In genomic region chr10:73908853-73909611, GRCh38 we compare ENCODE assay signal across 8 cellular contexts. TPM values are rescaled to one million over a fixed set of nuclear protein-coding genes. Genes with fewer than 3 reads are reported as not detected.
DNase-seq lines count a peak whose midpoint lies in the region; ATAC-seq, FAIRE-seq and TF ChIP-seq lines count a peak whose summit lies in the region.

No MANE protein-coding gene starts in this region.

- peak; percentile 57 for ATAC-seq in GM19023 (IDR thresholded peaks at IDR 0.05; ENCODE audit: unreplicated experiment)

- TF ChIP-seq CTCF in A673 (conservative IDR thresholded peaks at IDR 0.05; ENCODE audit: low read depth, low read length) (no peak), Loucy (conservative IDR thresholded peaks at IDR 0.05; ENCODE audit: low read length) (no peak), H1 (IDR thresholded peaks at IDR 0.05; ENCODE audit: control extremely low read depth in 1 of 3, insufficient read depth in 1 of 3, low read depth in 1 of 3, low read length in 3 of 3) (no peak)

- H3K9me3 ChIP-seq in A673 (ENCODE audit: low read depth, low read length, poor library complexity, severe bottlenecking), result no peaks in the 10 kb centered on the region
- no peaks in the 10 kb centered on the region for H3K9me3 ChIP-seq in Loucy (ENCODE audit: insufficient read depth, low read depth, low read length)
- H3K9me3 ChIP-seq in H1 (ENCODE audit: insufficient read depth in 2 of 2, low read depth in 1 of 2, low read length in 1 of 2), result no peaks in the 10 kb centered on the region
- peaks cover 2% of the 10 kb centered on the region for H3K9me3 ChIP-seq in trophoblast cell (ENCODE audit: insufficient read depth, low read depth, low read length)

- H3K27me3 ChIP-seq in A673 (replicated peaks; ENCODE audit: insufficient read depth, low read depth, low read length, poor library complexity), result no peaks in the 10 kb centered on the region
- H3K27me3 ChIP-seq in Loucy (ENCODE audit: insufficient read depth, low read length, poor library complexity, severe bottlenecking), result no peaks in the 10 kb centered on the region
- H3K27me3 ChIP-seq in H1 (replicated peaks in 1 of 4; ENCODE audit: control insufficient read depth in 3 of 4, extremely low read depth in 1 of 4, insufficient read depth in 3 of 4, low read length in 3 of 4), result peaks cover 3 to 19% (median 12%) of the 10 kb centered on the region in 4 experiments; a peak in 6 of 7 replicates
- H3K27me3 ChIP-seq in trophoblast cell (ENCODE audit: insufficient read depth, low read length), result peaks cover 10% of the 10 kb centered on the region

- H3K4me2 ChIP-seq in Loucy (ENCODE audit: low read depth, low read length, poor library complexity, severe bottlenecking) (peak overlapping the region; percentile 99), H1 (ENCODE audit: insufficient read depth in 1 of 2, low read depth in 2 of 2, low read length in 2 of 2) (peak overlapping the region in 1 of 2 experiments; percentile 92; a peak in 1 of 4 replicates), trophoblast cell (ENCODE audit: low read length) (no peak overlapping the region)

- H2AK5ac ChIP-seq in H1 (ENCODE audit: low read depth, low read length) (peak overlapping the region; percentile 83; the same call in 1 of the 2 replicates), trophoblast cell (ENCODE audit: low read length) (no peak overlapping the region)

- H3K18ac ChIP-seq in H1 (ENCODE audit: extremely low read depth, low read length), result peak overlapping the region; percentile 0; the same call in 1 of the 2 replicates
- no peak overlapping the region for H3K18ac ChIP-seq in trophoblast cell (ENCODE audit: low read length)

- H4K12ac ChIP-seq in trophoblast cell (ENCODE audit: low read depth, low read length), result no peak overlapping the region

- H3K4me3 ChIP-seq in A673 (ENCODE audit: low read depth, low read length, poor library complexity, severe bottlenecking), result no peak overlapping the region
- H3K4me3 ChIP-seq in Loucy (ENCODE audit: low read length, poor library complexity, severe bottlenecking), result peak overlapping the region; percentile 82
- no peak overlapping the region for H3K4me3 ChIP-seq in H1 (ENCODE audit: extremely low read depth in 1 of 4, insufficient read depth in 2 of 4, low read depth in 3 of 4, low read length in 4 of 4)
- no peak overlapping the region for H3K4me3 ChIP-seq in trophoblast cell (ENCODE audit: low read depth, low read length)

- peaks cover 12% of the 10 kb centered on the region; the same call in 1 of the 2 replicates for H3K23me2 ChIP-seq in H1 (ENCODE audit: low read depth, low read length)

- H3K36me3 ChIP-seq in A673 (ENCODE audit: insufficient read depth, low read length, poor library complexity, severe bottlenecking) (no peaks in the 10 kb centered on the region), Loucy (ENCODE audit: insufficient read depth, low read length) (no peaks in the 10 kb centered on the region; the same call in 1 of the 2 replicates), H1 (ENCODE audit: control insufficient read depth in 2 of 4, insufficient read depth in 4 of 4, low read length in 3 of 4) (no peaks in the 10 kb centered on the region), trophoblast cell (ENCODE audit: control insufficient read depth in 1 of 2, insufficient read depth in 2 of 2, low read length in 2 of 2) (no peaks in the 10 kb centered on the region)

- CTCF ChIA-PET in A673 (lab: Charles Lee), result no interaction called here
- CTCF ChIA-PET in H1 (lab: Charles Lee; ENCODE audit: partially characterized antibody), result interaction anchor here (0.7 to 3.5 kb wide), 3 partner anchors 22 to 195 kb away, joined by 3 to 17 read pairs (median 11); no protein-coding TSS in a partner anchor

- H2BK5ac ChIP-seq in H1 (ENCODE audit: low read depth, low read length) (no peak overlapping the region; the same call in 1 of the 2 replicates), trophoblast cell (ENCODE audit: low read depth, low read length, poor library complexity) (no peak overlapping the region)

- H3K4ac ChIP-seq in H1 (replicated peaks; ENCODE audit: insufficient read length, low read depth, low read length) (no peak overlapping the region), trophoblast cell (ENCODE audit: low read depth, low read length) (no peak overlapping the region)

- POLR2A ChIA-PET in A673 (lab: Charles Lee; ENCODE audit: low non-redundant PET), result interaction anchor here (0.7 kb wide), 2 partner anchors 21 to 73 kb away, joined by 3 to 5 read pairs; no protein-coding TSS in a partner anchor
- POLR2A ChIA-PET in H1 (lab: Charles Lee; ENCODE audit: partially characterized antibody), result interaction anchor here (0.8 to 4.2 kb wide), 4 partner anchors 10 to 58 kb away, joined by 3 to 23 read pairs (median 4); no protein-coding TSS in a partner anchor

- 72% methylated on average over 9 of the region's 11 CpGs; no CpG with 5 or more reads in 1 of the 2 experiments for WGBS in H1 (ENCODE audit: extremely low coverage in 1 of 2, insufficient coverage in 1 of 2, insufficient read length in 1 of 2, insufficient replicate concordance in 2 of 2, low coverage in 1 of 2, low lambda C conversion rate in 2 of 2, missing lambda C conversion rate in 1 of 2), 2 experiments
- no CpG with 5 or more reads among the region's 11 CpGs for WGBS in trophoblast cell (ENCODE audit: extremely low coverage, insufficient coverage, insufficient read length)

- H3K79me2 ChIP-seq in Loucy (ENCODE audit: insufficient read depth, low read length) (peaks cover 26% of the 10 kb centered on the region), H1 (ENCODE audit: control insufficient read depth in 1 of 2, insufficient read depth in 2 of 2, low read length in 2 of 2) (no peaks in the 10 kb centered on the region), trophoblast cell (ENCODE audit: control insufficient read depth, insufficient read depth, low read length, poor library complexity) (no peaks in the 10 kb centered on the region)

- H4K91ac ChIP-seq in H1 (replicated peaks; ENCODE audit: insufficient read length, low read length), result no peak overlapping the region
- H4K91ac ChIP-seq in trophoblast cell (ENCODE audit: low read depth, low read length), result no peak overlapping the region

- H3F3A ChIP-seq in Loucy (ENCODE audit: low read depth), result no peaks in the 10 kb centered on the region

- no peak for TF ChIP-seq EP300 in H1 (IDR thresholded peaks at IDR 0.05; ENCODE audit: borderline replicate concordance in 1 of 2, low read depth in 2 of 2, low read length in 2 of 2)

- H3K4me1 ChIP-seq in A673 (ENCODE audit: insufficient read depth, low read length, poor library complexity, severe bottlenecking) (peaks cover 35% of the 10 kb centered on the region), Loucy (ENCODE audit: insufficient read depth, low read length, poor library complexity, severe bottlenecking) (peaks cover 36% of the 10 kb centered on the region), H1 (replicated peaks in 1 of 4; ENCODE audit: control insufficient read depth in 3 of 4, insufficient read depth in 4 of 4, low read length in 3 of 4) (peaks cover 15 to 30% (median 24%) of the 10 kb centered on the region in 4 experiments), trophoblast cell (ENCODE audit: control insufficient read depth in 1 of 2, insufficient read depth in 2 of 2, low read length in 2 of 2) (peaks cover 16 to 29% of the 10 kb centered on the region in 2 experiments)

- peak overlapping the region; percentile 59 for H2AFZ ChIP-seq in Loucy (ENCODE audit: low read length)
- H2AFZ ChIP-seq in H1 (ENCODE audit: low read length), result no peak overlapping the region
- no peak overlapping the region for H2AFZ ChIP-seq in trophoblast cell (ENCODE audit: insufficient read depth, low read length, poor library complexity)

- H2BK12ac ChIP-seq in H1 (ENCODE audit: low read depth, low read length) (peak overlapping the region; percentile 77; the same call in 1 of the 2 replicates), trophoblast cell (ENCODE audit: low read length) (peak overlapping the region; percentile 2)

- intact Hi-C loops in A673 (cut with micrococcal nuclease; ENCODE audit: unreplicated experiment), result no loop called here

- DNase-seq in A673 (ENCODE audit: low spot score), result peak; percentile 85
- peak; percentile 78 to 79 for DNase-seq in activated CD4-positive, alpha-beta T cell treated with anti-CD3 and anti-CD28 coated beads for 4 hours
- no peak for DNase-seq in H1 (ENCODE audit: low read depth in 1 of 2, low spot score in 2 of 2)
- peak; percentile 50 to 60 for DNase-seq in trophoblast cell
- DNase-seq in Ammon's horn (ENCODE audit: low spot score), result no peak
- DNase-seq in DMS114 treated with DMSO at 0.1 percent for 48 hours (lab: John Stamatoyannopoulos, UW; ENCODE audit: unreplicated experiment), result no peak

- no peak overlapping the region for H3K23ac ChIP-seq in H1 (ENCODE audit: insufficient read length)
- H3K23ac ChIP-seq in trophoblast cell (ENCODE audit: low read length), result no peak overlapping the region

- H4K20me1 ChIP-seq in Loucy (ENCODE audit: insufficient read depth, low read length, poor library complexity, severe bottlenecking) (peaks cover 8% of the 10 kb centered on the region), H1 (replicated peaks in 1 of 2; ENCODE audit: control insufficient read depth in 1 of 2, insufficient read depth in 2 of 2, low read length in 2 of 2) (no peaks in the 10 kb centered on the region)

- BruUV-seq in A673 (replicated peaks; lab: Mats Ljungman, UMichigan), result no TSS peak

- H3K14ac ChIP-seq in H1 (ENCODE audit: insufficient read length), result no peak overlapping the region
- no peak overlapping the region for H3K14ac ChIP-seq in trophoblast cell (ENCODE audit: low read length)

- H3K9me2 ChIP-seq in Loucy (replicated peaks; ENCODE audit: low read depth, low read length), result no peaks in the 10 kb centered on the region

- no peak overlapping the region for H4K5ac ChIP-seq in H1 (ENCODE audit: insufficient read length, low read depth, low read length)

- H3K9ac ChIP-seq in Loucy (ENCODE audit: low read depth, low read length, poor library complexity, severe bottlenecking) (peak overlapping the region; percentile 95), H1 (replicated peaks in 1 of 4; ENCODE audit: extremely low read depth in 1 of 4, low read depth in 3 of 4, low read length in 3 of 4) (no peak overlapping the region), trophoblast cell (ENCODE audit: low read length) (no peak overlapping the region)

- H4K8ac ChIP-seq in H1 (ENCODE audit: extremely low read depth, insufficient read depth, low read length) (no peak overlapping the region), trophoblast cell (ENCODE audit: low read depth, low read length) (no peak overlapping the region)

- H3K56ac ChIP-seq in H1 (replicated peaks; ENCODE audit: insufficient read length, low read depth, low read length), result no peak overlapping the region

- no peak for FAIRE-seq in H1 (lab: Jason Lieb, UNC)

- H3K79me1 ChIP-seq in H1 (ENCODE audit: low read depth, low read length), result no peaks in the 10 kb centered on the region; the same call in 1 of the 2 replicates
- H3K79me1 ChIP-seq in trophoblast cell (ENCODE audit: low read length), result peaks cover 19% of the 10 kb centered on the region

- H3K27ac ChIP-seq in A673 (ENCODE audit: low read depth, low read length, poor library complexity, severe bottlenecking), result peak overlapping the region; percentile 39
- H3K27ac ChIP-seq in H1 (ENCODE audit: low read depth, low read length), result no peak overlapping the region
- no peak overlapping the region for H3K27ac ChIP-seq in trophoblast cell (ENCODE audit: low read depth, low read length)

- peak overlapping the region; percentile 73; the same call in 1 of the 2 replicates for H2BK20ac ChIP-seq in H1 (ENCODE audit: low read length)

- no peak for TF ChIP-seq POLR2A in H1 (IDR thresholded peaks at IDR 0.05; ENCODE audit: control extremely low read depth in 1 of 2, low read depth in 2 of 2, low read length in 2 of 2)

- no peak for TF ChIP-seq RAD21 in H1 (IDR thresholded peaks at IDR 0.05 in 1 of 2, conservative IDR thresholded peaks at IDR 0.05 in 1 of 2; ENCODE audit: low read depth in 2 of 2, low read length in 2 of 2)

- H2BK15ac ChIP-seq in H1 (ENCODE audit: low read length), result peak overlapping the region; percentile 66; the same call in 1 of the 2 replicates

- no peak overlapping the region for H2BK120ac ChIP-seq in H1 (replicated peaks; ENCODE audit: low read depth, low read length)
- no peak overlapping the region for H2BK120ac ChIP-seq in trophoblast cell (ENCODE audit: insufficient read depth, low read length, poor library complexity)

RNA-seq across cellular contexts. Expression of gene PLAU, which starts 1.9 kb away (rescaled TPM):
- total RNA-seq in A673 (2021), result 6.9 and 8.3 TPM in 2 replicates
- total RNA-seq in H1 (2021; fragmentation: NEBNext Ultra II Directional; extraction: Animal tissue kit (Norgen Biotek cat#: 25700)), result 23.8 and 26.1 TPM in 2 replicates
- polyA plus RNA-seq in H1 (2011; rRNA removed), result 15.8 and 16.2 TPM in 2 replicates
- 19.5 TPM for polyA plus RNA-seq in H1 (2011; cell fraction: cytosol; rRNA removed)
- 21.1 TPM for polyA plus RNA-seq in H1 (2011; cell fraction: nucleus; rRNA removed)
- 19.7 to 29.1 TPM (median 26.3 TPM) in 4 replicates for polyA plus RNA-seq in H1 (2012, experiment 1 of 2)
- 23.8 TPM for polyA plus RNA-seq in H1 (2012, experiment 2 of 2)
- polyA plus RNA-seq in H1 (2013, experiment 1 of 2), result 30.9 TPM
- polyA plus RNA-seq in H1 (2013, experiment 2 of 2), result 32.5 TPM
- polyA minus RNA-seq in H1 (2011; rRNA and poly(A)+ RNA removed), result 9.7 and 10.8 TPM in 2 replicates
- 6.0 TPM for polyA minus RNA-seq in H1 (2011; cell fraction: cytosol; rRNA and poly(A)+ RNA removed)
- 4.4 TPM for polyA minus RNA-seq in H1 (2011; cell fraction: nucleus; rRNA and poly(A)+ RNA removed)
- polyA plus RNA-seq in trophoblast cell (2013), result 5.6 and 6.2 TPM in 2 replicates

RNA-seq across cellular contexts. Expression of gene CAMK2G, which starts 34.7 kb away (rescaled TPM):
- total RNA-seq in A673 (2021), result 32.7 and 40.3 TPM in 2 replicates
- 29.9 and 31.7 TPM in 2 replicates for total RNA-seq in H1 (2021; fragmentation: NEBNext Ultra II Directional; extraction: Animal tissue kit (Norgen Biotek cat#: 25700))
- polyA plus RNA-seq in H1 (2011; rRNA removed), result 28.9 and 31.9 TPM in 2 replicates
- polyA plus RNA-seq in H1 (2011; cell fraction: cytosol; rRNA removed), result 37.7 TPM
- 77.7 TPM for polyA plus RNA-seq in H1 (2011; cell fraction: nucleus; rRNA removed)
- 31.3 to 38.7 TPM (median 34.5 TPM) in 4 replicates for polyA plus RNA-seq in H1 (2012, experiment 1 of 2)
- polyA plus RNA-seq in H1 (2012, experiment 2 of 2), result 22.7 TPM
- polyA plus RNA-seq in H1 (2013, experiment 1 of 2), result 23.2 TPM
- polyA plus RNA-seq in H1 (2013, experiment 2 of 2), result 21.7 TPM
- polyA minus RNA-seq in H1 (2011; rRNA and poly(A)+ RNA removed), result 38.9 and 49.0 TPM in 2 replicates
- polyA minus RNA-seq in H1 (2011; cell fraction: cytosol; rRNA and poly(A)+ RNA removed), result 20.9 TPM
- polyA minus RNA-seq in H1 (2011; cell fraction: nucleus; rRNA and poly(A)+ RNA removed), result 32.5 TPM
- polyA plus RNA-seq in trophoblast cell (2013), result 21.4 and 23.0 TPM in 2 replicates

Comparison
In these comparisons a context has a peak if more than half of its experiments do, and no peak if none do; other contexts are left out.
1. DNase-seq: peak in A673 (single experiment), activated CD4-positive, alpha-beta T cell treated with anti-CD3 and anti-CD28 coated beads for 4 hours (2 of 2) and trophoblast cell (2 of 2); none in H1 (0 of 2), Ammon's horn (single experiment) and DMS114 treated with DMSO at 0.1 percent for 48 hours (single experiment).